In the genomic region with DNA sequence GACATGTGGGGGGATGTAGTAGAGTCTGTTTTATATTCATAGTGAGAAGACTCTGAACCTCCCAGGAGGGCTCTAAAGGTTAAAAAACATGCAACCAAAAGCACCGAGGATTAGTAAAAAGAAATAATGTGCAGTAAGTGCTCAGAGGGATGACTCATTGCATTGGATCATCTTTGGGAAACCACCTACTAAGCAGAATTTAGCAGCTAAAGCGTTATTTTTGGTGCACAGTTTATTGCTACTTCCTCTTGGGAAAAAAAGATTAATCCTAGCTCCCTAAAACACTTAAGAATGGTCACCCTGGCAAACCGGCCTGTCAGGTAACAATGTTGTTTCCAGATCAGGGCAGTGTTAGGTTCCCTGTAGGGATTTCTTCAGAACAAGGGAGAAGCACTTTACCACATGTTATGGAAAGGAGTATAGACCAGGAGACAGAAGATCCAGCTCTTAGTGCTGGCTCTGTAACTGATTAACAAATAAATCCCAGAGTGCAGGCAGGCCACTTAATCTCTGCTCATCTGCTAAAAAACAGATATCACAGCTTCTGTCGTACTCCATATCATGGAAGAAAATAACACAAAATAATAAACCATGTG, we compare ENCODE assay signal across 1 cellular context.
A peak's percentile ranks its signal among the peaks of the same experiment; 100 is the strongest.
TF ChIP-seq lines count a peak whose summit lies in the region.

No MANE protein-coding gene starts in this region.

TF ChIP-seq in SK-N-SH, 30 proteins besides CTCF, POLR2A, EP300 and RAD21 (continued from another document):
- peak; percentile 65 for TF ChIP-seq NFIC (IDR thresholded peaks at IDR 0.05; ENCODE audit: borderline replicate concordance)
- peak; percentile 65 for TF ChIP-seq POLR2AphosphoS5 (IDR thresholded peaks at IDR 0.05; ENCODE audit: low read depth, low read length)
- TF ChIP-seq, protein P1, sequence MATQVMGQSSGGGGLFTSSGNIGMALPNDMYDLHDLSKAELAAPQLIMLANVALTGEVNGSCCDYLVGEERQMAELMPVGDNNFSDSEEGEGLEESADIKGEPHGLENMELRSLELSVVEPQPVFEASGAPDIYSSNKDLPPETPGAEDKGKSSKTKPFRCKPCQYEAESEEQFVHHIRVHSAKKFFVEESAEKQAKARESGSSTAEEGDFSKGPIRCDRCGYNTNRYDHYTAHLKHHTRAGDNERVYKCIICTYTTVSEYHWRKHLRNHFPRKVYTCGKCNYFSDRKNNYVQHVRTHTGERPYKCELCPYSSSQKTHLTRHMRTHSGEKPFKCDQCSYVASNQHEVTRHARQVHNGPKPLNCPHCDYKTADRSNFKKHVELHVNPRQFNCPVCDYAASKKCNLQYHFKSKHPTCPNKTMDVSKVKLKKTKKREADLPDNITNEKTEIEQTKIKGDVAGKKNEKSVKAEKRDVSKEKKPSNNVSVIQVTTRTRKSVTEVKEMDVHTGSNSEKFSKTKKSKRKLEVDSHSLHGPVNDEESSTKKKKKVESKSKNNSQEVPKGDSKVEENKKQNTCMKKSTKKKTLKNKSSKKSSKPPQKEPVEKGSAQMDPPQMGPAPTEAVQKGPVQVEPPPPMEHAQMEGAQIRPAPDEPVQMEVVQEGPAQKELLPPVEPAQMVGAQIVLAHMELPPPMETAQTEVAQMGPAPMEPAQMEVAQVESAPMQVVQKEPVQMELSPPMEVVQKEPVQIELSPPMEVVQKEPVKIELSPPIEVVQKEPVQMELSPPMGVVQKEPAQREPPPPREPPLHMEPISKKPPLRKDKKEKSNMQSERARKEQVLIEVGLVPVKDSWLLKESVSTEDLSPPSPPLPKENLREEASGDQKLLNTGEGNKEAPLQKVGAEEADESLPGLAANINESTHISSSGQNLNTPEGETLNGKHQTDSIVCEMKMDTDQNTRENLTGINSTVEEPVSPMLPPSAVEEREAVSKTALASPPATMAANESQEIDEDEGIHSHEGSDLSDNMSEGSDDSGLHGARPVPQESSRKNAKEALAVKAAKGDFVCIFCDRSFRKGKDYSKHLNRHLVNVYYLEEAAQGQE (IDR thresholded peaks at IDR 0.05; ENCODE audit: low read depth, low read length), result 0 out of 2 replicates have a peak, but pooled peaks have one; percentile 34
- TF ChIP-seq TEAD4 (IDR thresholded peaks at IDR 0.05; ENCODE audit: borderline replicate concordance, insufficient read depth), result peak; percentile 59; the same call in 1 of the 2 replicates
